ENCODE assay signal across 8 cellular contexts in genomic region chr11:8870461-8871282, GRCh38. TPM values are rescaled to one million over a fixed set of nuclear protein-coding genes. Genes with fewer than 3 reads are reported as not detected.
DNase-seq lines count a peak whose midpoint lies in the region; ATAC-seq and TF ChIP-seq lines count a peak whose summit lies in the region.

No MANE protein-coding gene starts in this region.

- peak; percentile 30 to 51 for DNase-seq in NCI-H2081 (lab: John Stamatoyannopoulos, UW)
- no peak for DNase-seq in NCI-H2081 treated with DMSO at 0.1 percent for 48 hours (lab: John Stamatoyannopoulos, UW)
- DNase-seq in NCI-H1092 treated with DMSO at 0.1 percent for 48 hours (lab: John Stamatoyannopoulos, UW), result peak; percentile 62
- DNase-seq in activated T-cell treated with anti-CD3 and anti-CD28 coated beads, Interleukin-2, amount 50 U/mL, for 48 hours, result peak; percentile 22 to 38
- DNase-seq in foreskin fibroblast, result peak; percentile 60 to 84
- no peak for DNase-seq in natural killer cell
- DNase-seq in aorta, result peak; percentile 62 to 79

- no peaks in the 10 kb centered on the region for H3K4me1 Mint-ChIP-seq in natural killer cell

- peaks cover 29 to 49% of the 10 kb centered on the region in 2 donors for H3K27me3 Mint-ChIP-seq in natural killer cell (ENCODE audit: low read depth in 2 of 2)

- H3K36me3 Mint-ChIP-seq in natural killer cell, result no peaks in the 10 kb centered on the region

- 0 to 1% methylated on average over 72 to 93 of the region's 93 CpGs for WGBS in aorta, 2 donors

- intact Hi-C loops in natural killer cell (cut with micrococcal nuclease) (no loop called here), aorta (cut with DNase I) (no loop called here)

- no peaks in the 10 kb centered on the region for H3K36me3 ChIP-seq in aorta (ENCODE audit: control insufficient read depth in 1 of 2, insufficient read depth in 2 of 2, low read length in 1 of 2)

- ATAC-seq in natural killer cell, result no peak
- ATAC-seq in aorta (ENCODE audit: low FRiP score), result peak; percentile 83
- ATAC-seq in HG02840 (IDR thresholded peaks at IDR 0.05; ENCODE audit: low FRiP score, unreplicated experiment), result no peak

- H3K27ac ChIP-seq in aorta (ENCODE audit: low read depth in 1 of 2, low read length in 2 of 2), result no peak overlapping the region

- TF ChIP-seq CTCF in foreskin fibroblast (IDR thresholded peaks at IDR 0.05; ENCODE audit: low read depth, low read length), result no peak
- TF ChIP-seq CTCF in natural killer cell (IDR thresholded peaks at IDR 0.05), result no peak

- H3K9me3 ChIP-seq in aorta (ENCODE audit: control insufficient read depth, low read length), result no peaks in the 10 kb centered on the region

- peak overlapping the region; percentile 45 for H3K4me3 Mint-ChIP-seq in natural killer cell

- peak overlapping the region; percentile 84 to 89 for H3K4me3 ChIP-seq in foreskin fibroblast (ENCODE audit: low read depth in 1 of 2, low read length in 2 of 2)
- H3K4me3 ChIP-seq in aorta (ENCODE audit: low read length in 2 of 2), result peak overlapping the region; percentile 57 to 94

- no peak overlapping the region for H3K27ac Mint-ChIP-seq in natural killer cell

- no peaks in the 10 kb centered on the region for H3K4me1 ChIP-seq in aorta (ENCODE audit: control insufficient read depth in 1 of 2, insufficient read depth in 2 of 2, low read length in 2 of 2)

- H3K27me3 ChIP-seq in aorta (ENCODE audit: control insufficient read depth in 1 of 2, insufficient read depth in 2 of 2, low read length in 1 of 2), result no peaks in the 10 kb centered on the region

- no peaks in the 10 kb centered on the region for H3K9me3 Mint-ChIP-seq in natural killer cell

RNA-seq across cellular contexts. Expression of gene AKIP1, which starts 40.3 kb away (rescaled TPM):
- total RNA-seq in natural killer cell, result 1 to 10 TPM; 4.0 to 7.0 (median 4.0) TPM
- total RNA-seq in aorta, result 10 to 100 TPM; 15.6 to 25.3 TPM
- polyA plus RNA-seq in aorta, result 10 to 100 TPM; 36.1 to 52.2 TPM

Comparison
In these comparisons a context has a peak if more than half of its experiments do, and no peak if none do; other contexts are left out.
1. DNase-seq: peak in NCI-H2081 (2 of 2), NCI-H1092 treated with DMSO at 0.1 percent for 48 hours (single experiment), activated T-cell treated with anti-CD3 and anti-CD28 coated beads, Interleukin-2, amount 50 U/mL, for 48 hours (2 of 2), foreskin fibroblast (2 of 2) and aorta (2 of 2); none in NCI-H2081 treated with DMSO at 0.1 percent for 48 hours (single experiment) and natural killer cell (single experiment).